18 cellular contexts compared by ENCODE assay signal in genomic region chr15:40739042-40739441, GRCh38. TPM values are rescaled to one million over a fixed set of nuclear protein-coding genes. Genes with fewer than 3 reads are reported as not detected.
DNase-seq lines count a peak whose midpoint lies in the region; ATAC-seq, FAIRE-seq and TF ChIP-seq lines count a peak whose summit lies in the region.
"Had no signal": no experiment of that assay in that cellular context is flagged by ENCODE, and none has a peak within 500 bp of the region (broad histone marks: within the 10 kb centered on the region; RNA-seq: fewer than 3 reads in every experiment).

No MANE protein-coding gene starts in this region.

- POLR2A ChIA-PET in K562 (lab: Yijun Ruan, JAX), result interaction anchor here (0.8 to 2.6 kb wide), 7 partner anchors 8 to 193 kb away, joined by 3 to 13 read pairs (median 4); partner anchors contain the start of gene GCHFR

- H4K20me1 ChIP-seq in K562 (replicated peaks; ENCODE audit: control insufficient read depth, insufficient read depth, low read length), result no peaks in the 10 kb centered on the region

- H3K36me3 Mint-ChIP-seq in memory B cell, result peaks cover 10% of the 10 kb centered on the region

- peak; percentile 9 for DNase-seq in NCI-H2171 treated with DMSO at 0.1 percent for 48 hours (lab: John Stamatoyannopoulos, UW)
- no peak for DNase-seq in NCI-H2171 (lab: John Stamatoyannopoulos, UW)
- DNase-seq in K562 (ENCODE audit: extremely low read depth in 1 of 4, low spot score in 3 of 4), result no peak
- no peak for DNase-seq in memory B cell (ENCODE audit: low spot score in 2 of 2)
- no peak for DNase-seq in cerebellar cortex (ENCODE audit: low spot score)
- DNase-seq in pons (ENCODE audit: low spot score), result no peak
- DNase-seq in psoas muscle, result no peak
- DNase-seq: 8988T, DMS 273 treated with DMSO at 0.1 percent for 48 hours, NCI-H1436 treated with DMSO at 0.1 percent for 48 hours, NCI-H2081 treated with DMSO at 0.1 percent for 48 hours, NCI-H345, NCI-H69, PC-9 had no signal

- H3K36me3 ChIP-seq in HUES48 (ENCODE audit: control insufficient read depth, insufficient read depth, low read length) (peaks cover 72% of the 10 kb centered on the region), K562 (ENCODE audit: control insufficient read depth, insufficient read depth, low read length) (peaks cover 95% of the 10 kb centered on the region), psoas muscle (ENCODE audit: insufficient read depth in 1 of 2, low read depth in 1 of 2) (peaks cover 12 to 89% of the 10 kb centered on the region in 2 donors)

- no peak overlapping the region for H3K4me3 Mint-ChIP-seq in memory B cell

- H3K4me1 ChIP-seq in HUES48 (ENCODE audit: control insufficient read depth, insufficient read depth, low read length), result peaks cover 27% of the 10 kb centered on the region
- peaks cover 3 to 8% of the 10 kb centered on the region in 2 experiments; a peak in 4 of 5 replicates for H3K4me1 ChIP-seq in K562 (replicated peaks in 1 of 2; ENCODE audit: control insufficient read depth in 2 of 2, insufficient read depth in 2 of 2, low read length in 2 of 2)
- peaks cover 19% of the 10 kb centered on the region for H3K4me1 ChIP-seq in psoas muscle

- no peaks in the 10 kb centered on the region for H3K27me3 Mint-ChIP-seq in memory B cell

- TF ChIP-seq POLR2A in K562 (conservative IDR thresholded peaks at IDR 0.05), result no peak

- CTCF ChIA-PET in K562 (lab: Yijun Ruan, JAX; ENCODE audit: low intra/inter-chr PET ratio), result no interaction called here

- BruUV-seq in K562 (replicated peaks; lab: Mats Ljungman, UMichigan), result no TSS peak

- H3K4me1 Mint-ChIP-seq in memory B cell, result no peaks in the 10 kb centered on the region

- H3K9me3 ChIP-seq in HUES48 (ENCODE audit: control insufficient read depth, insufficient read depth, low read length) (no peaks in the 10 kb centered on the region), K562 (replicated peaks; ENCODE audit: control insufficient read depth, insufficient read depth, low read depth, low read length) (no peaks in the 10 kb centered on the region), psoas muscle (no peaks in the 10 kb centered on the region)
- H3K9me3 ChIP-seq: BLaER1 treated with 17β-estradiol and CSF1 and Interleukin-3, amounts not matched to agents 10 nM and 100 nM had no signal

- H3K9me3 Mint-ChIP-seq in memory B cell, result no peaks in the 10 kb centered on the region

- TF ChIP-seq RAD21 in K562 (CRISPR knock-in tag; conservative IDR thresholded peaks at IDR 0.05 in 1 of 2, IDR thresholded peaks at IDR 0.05 in 1 of 2), result no peak

- H3K27me3 ChIP-seq in HUES48 (ENCODE audit: control insufficient read depth, insufficient read depth, low read length) (no peaks in the 10 kb centered on the region), K562 (ENCODE audit: control insufficient read depth in 2 of 2, insufficient read depth in 2 of 2, low read length in 2 of 2) (no peaks in the 10 kb centered on the region), psoas muscle (ENCODE audit: insufficient read depth in 3 of 3, low read length in 2 of 3) (no peaks in the 10 kb centered on the region)
- H3K27me3 ChIP-seq: BLaER1 treated with 17β-estradiol and CSF1 and Interleukin-3, amounts not matched to agents 10 nM and 100 nM had no signal

- intact Hi-C loops in K562 (cut with micrococcal nuclease), result no loop called here
- intact Hi-C loops in psoas muscle (cut with DNase I), result no loop called here

- H3K9ac ChIP-seq in HUES48 (ENCODE audit: low read depth, low read length) (no peak overlapping the region), K562 (ENCODE audit: insufficient read depth in 1 of 2, low read depth in 2 of 2, low read length in 2 of 2) (no peak overlapping the region)

- H3K9me1 ChIP-seq in K562 (ENCODE audit: control insufficient read depth, insufficient read depth, low read length), result no peaks in the 10 kb centered on the region

- ATAC-seq in K562 (no peak), memory B cell (ENCODE audit: low read depth) (no peak), psoas muscle (no peak)
- ATAC-seq: Right ventricle myocardium inferior had no signal

- FAIRE-seq in K562 (lab: Jason Lieb, UNC), result no peak
- FAIRE-seq: H54 had no signal

- peak overlapping the region; percentile 9; the same call in 1 of the 2 replicates for H3K4me3 ChIP-seq in HUES48 (ENCODE audit: low read depth, low read length)
- H3K4me3 ChIP-seq in K562, result no peak overlapping the region
- no peak overlapping the region for H3K4me3 ChIP-seq in psoas muscle
- H3K4me3 ChIP-seq: BLaER1 treated with 17β-estradiol and CSF1 and Interleukin-3, amounts not matched to agents 10 nM and 100 nM; PC-9 had no signal

- in situ Hi-C loops in K562 (cut with MboI), result no loop called here

- no peak overlapping the region for H2AFZ ChIP-seq in K562 (ENCODE audit: low read depth, low read length)
- H2AFZ ChIP-seq: PC-9 had no signal

- H3K27ac ChIP-seq in HUES48 (ENCODE audit: low read depth, low read length) (peak overlapping the region; percentile 83), K562 (ENCODE audit: extremely low read depth, low read depth, low read length) (no peak overlapping the region), psoas muscle (no peak overlapping the region)
- H3K27ac ChIP-seq: BLaER1 treated with 17β-estradiol and CSF1 and Interleukin-3, amounts not matched to agents 10 nM and 100 nM; PC-9 had no signal

- H3K79me2 ChIP-seq in K562 (ENCODE audit: control insufficient read depth, insufficient read depth, low read length), result peaks cover 2% of the 10 kb centered on the region; the same call in 1 of the 3 replicates

- TF ChIP-seq CTCF in K562 (IDR thresholded peaks at IDR 0.05 in 2 of 3, conservative IDR thresholded peaks at IDR 0.05 in 1 of 3; ENCODE audit: insufficient read depth in 2 of 3, low read depth in 1 of 3, low read length in 3 of 3) (no peak), psoas muscle (IDR thresholded peaks at IDR 0.05) (no peak)

- WGBS in K562 (ENCODE audit: insufficient coverage, low coverage, missing lambda C conversion rate), result 86% methylated on average over 2 of the region's 2 CpGs
- WGBS in psoas muscle, 3 donors, result 42 to 44% (median 44%) methylated on average over 2 of the region's 2 CpGs

- TF ChIP-seq EP300 in K562 (IDR thresholded peaks at IDR 0.05; ENCODE audit: low read length), result no peak

- H3K4me2 ChIP-seq in K562 (ENCODE audit: insufficient read depth, low read length), result no peak overlapping the region
- H3K4me2 ChIP-seq: BLaER1 treated with 17β-estradiol and CSF1 and Interleukin-3, amounts not matched to agents 10 nM and 100 nM; PC-9 had no signal

- H3K27ac Mint-ChIP-seq in memory B cell, result peak overlapping the region; percentile 62

RNA-seq across cellular contexts. Expression of gene RMDN3, which starts 16.0 kb away (rescaled TPM):
- total RNA-seq in K562 (2011; cell fraction: chromatin; rRNA removed; ENCODE audit: low replicate concordance), result 63.2 and 82.7 TPM in 2 replicates
- 59.7 and 60.7 TPM in 2 replicates for total RNA-seq in K562 (2011; cell fraction: nucleolus; rRNA removed)
- total RNA-seq in K562 (2011; cell fraction: nucleoplasm; rRNA removed), result 60.9 and 71.7 TPM in 2 replicates
- 25.9 and 33.8 TPM in 2 replicates for total RNA-seq in K562 (2014; rRNA removed)
- 23.5 and 24.9 TPM in 2 replicates for total RNA-seq in K562 (2014; rRNA removed; fragmentation: Illumina TruSeq; extraction: Trizol)
- total RNA-seq in K562 (2015; rRNA removed; fragmentation: Illumina TruSeq; extraction: Trizol), result 25.4 and 26.4 TPM in 2 replicates
- total RNA-seq in K562 (2021), result 38.2 and 39.4 TPM in 2 replicates
- 28.9 and 32.7 TPM in 2 replicates for polyA plus RNA-seq in K562 (2011; rRNA removed)
- 22.9 and 23.4 TPM in 2 replicates for polyA plus RNA-seq in K562 (2011; cell fraction: cytosol; rRNA removed)
- 38.7 and 41.9 TPM in 2 replicates for polyA plus RNA-seq in K562 (2011; cell fraction: nucleus; rRNA removed)
- 32.4 and 38.8 TPM in 2 replicates for polyA plus RNA-seq in K562 (2012)
- 31.4 and 33.3 TPM in 2 replicates for polyA plus RNA-seq in K562 (2014; fragmentation: Illumina TruSeq; extraction: Trizol)
- polyA plus RNA-seq in K562 (2014; fragmentation: Nextera tagmentation; extraction: Ambion mirVana), result 1 to 10 TPM; 8.1 to 8.9 TPM
- 35.7 and 36.4 TPM in 2 replicates for polyA plus RNA-seq in K562 (2014; rRNA removed)
- polyA minus RNA-seq in K562 (2011; rRNA and poly(A)+ RNA removed), result 19.4 and 23.6 TPM in 2 replicates
- 13.7 and 16.1 TPM in 2 replicates for polyA minus RNA-seq in K562 (2011; cell fraction: cytosol; rRNA and poly(A)+ RNA removed)
- polyA minus RNA-seq in K562 (2011; cell fraction: nucleus; rRNA and poly(A)+ RNA removed), result 13.3 and 25.8 TPM in 2 replicates
- total RNA-seq in psoas muscle, result 10 to 100 TPM; 17.1 to 20.1 (median 18.6) TPM
- polyA plus RNA-seq in psoas muscle, result 10 to 100 TPM; 11.1 to 30.9 (median 20.2) TPM

RNA-seq across cellular contexts. Expression of gene GCHFR, which starts 24.8 kb away (rescaled TPM):
- 5.8 and 10.5 TPM in 2 replicates for total RNA-seq in K562 (2011; cell fraction: chromatin; rRNA removed; ENCODE audit: low replicate concordance)
- 15.2 and 19.6 TPM in 2 replicates for total RNA-seq in K562 (2011; cell fraction: nucleolus; rRNA removed)
- 9.9 and 10.0 TPM in 2 replicates for total RNA-seq in K562 (2011; cell fraction: nucleoplasm; rRNA removed)
- total RNA-seq in K562 (2014; rRNA removed) (81.2 and 83.5 TPM in 2 replicates), K562 (2014; rRNA removed; fragmentation: Illumina TruSeq; extraction: Trizol) (5.3 and 8.7 TPM in 2 replicates), K562 (2015; rRNA removed; fragmentation: Illumina TruSeq; extraction: Trizol) (28.2 and 30.0 TPM in 2 replicates), K562 (2021) (31.9 and 37.3 TPM in 2 replicates), psoas muscle (1 to 10 TPM; 1.5 to 4.9 (median 2.9) TPM)
- polyA plus RNA-seq in K562 (2011; rRNA removed) (20.8 and 33.6 TPM in 2 replicates), K562 (2014; fragmentation: Illumina TruSeq; extraction: Trizol) (16.0 and 25.7 TPM in 2 replicates), K562 (2014; fragmentation: Nextera tagmentation; extraction: Ambion mirVana) (10 to 100 TPM; 10.1 to 18.2 TPM), K562 (2014; rRNA removed) (55.2 and 75.1 TPM in 2 replicates), psoas muscle (1 to 10 TPM; 4.3 to 6.7 (median 5.0) TPM)
- polyA plus RNA-seq in K562 (2011; cell fraction: cytosol; rRNA removed), result 73.6 and 108 TPM in 2 replicates
- polyA plus RNA-seq in K562 (2011; cell fraction: nucleus; rRNA removed), result 19.7 and 25.2 TPM in 2 replicates
- 27.0 and 47.9 TPM in 2 replicates for polyA plus RNA-seq in K562 (2012)
- 4.2 and 5.4 TPM in 2 replicates for polyA minus RNA-seq in K562 (2011; rRNA and poly(A)+ RNA removed)
- polyA minus RNA-seq in K562 (2011; cell fraction: cytosol; rRNA and poly(A)+ RNA removed), result 9.0 and 17.8 TPM in 2 replicates
- 11.4 and 17.0 TPM in 2 replicates for polyA minus RNA-seq in K562 (2011; cell fraction: nucleus; rRNA and poly(A)+ RNA removed)

RNA-seq across cellular contexts. Expression of gene C15orf62, which starts 30.7 kb away (rescaled TPM):
- 0.51 and 0.67 TPM in 2 replicates for total RNA-seq in K562 (2011; cell fraction: chromatin; rRNA removed; ENCODE audit: low replicate concordance)
- total RNA-seq in K562 (2011; cell fraction: nucleolus; rRNA removed), result 0.39 and 0.50 TPM in 2 replicates
- total RNA-seq in K562 (2011; cell fraction: nucleoplasm; rRNA removed), result 0.22 TPM in 1 of 2 replicates, not detected in the other
- 0.29 and 0.36 TPM in 2 replicates for total RNA-seq in K562 (2014; rRNA removed)
- total RNA-seq in K562 (2014; rRNA removed; fragmentation: Illumina TruSeq; extraction: Trizol), result 0.22 and 0.29 TPM in 2 replicates
- 0.57 and 0.76 TPM in 2 replicates for total RNA-seq in K562 (2015; rRNA removed; fragmentation: Illumina TruSeq; extraction: Trizol)
- 0.40 and 0.45 TPM in 2 replicates for total RNA-seq in K562 (2021)
- polyA plus RNA-seq in K562 (2011; rRNA removed), result 0.08 and 0.20 TPM in 2 replicates
- polyA plus RNA-seq in K562 (2011; cell fraction: cytosol; rRNA removed), result 0.12 and 0.15 TPM in 2 replicates
- polyA plus RNA-seq in K562 (2011; cell fraction: nucleus; rRNA removed), result 0.24 and 0.34 TPM in 2 replicates
- 1.0 and 2.9 TPM in 2 replicates for polyA plus RNA-seq in K562 (2012)
- polyA plus RNA-seq in K562 (2014; fragmentation: Illumina TruSeq; extraction: Trizol), result 0.28 and 0.31 TPM in 2 replicates
- polyA plus RNA-seq in K562 (2014; fragmentation: Nextera tagmentation; extraction: Ambion mirVana), result under 1 TPM in 1 of 2 experiments, not detected in 1; 0.01 TPM
- 0.17 and 0.32 TPM in 2 replicates for polyA plus RNA-seq in K562 (2014; rRNA removed)
- polyA minus RNA-seq in K562 (2011; rRNA and poly(A)+ RNA removed), result 0.28 and 0.36 TPM in 2 replicates
- not detected in 2 replicates for polyA minus RNA-seq in K562 (2011; cell fraction: cytosol; rRNA and poly(A)+ RNA removed)
- polyA minus RNA-seq in K562 (2011; cell fraction: nucleus; rRNA and poly(A)+ RNA removed), result 0.27 and 0.67 TPM in 2 replicates
- total RNA-seq in psoas muscle, result not detected
- under 1 TPM; 0.05 to 0.19 (median 0.07) TPM for polyA plus RNA-seq in psoas muscle

RNA-seq across cellular contexts. Expression of gene RAD51, which starts 44.1 kb away (rescaled TPM):
- 42.1 and 48.9 TPM in 2 replicates for total RNA-seq in K562 (2011; cell fraction: chromatin; rRNA removed; ENCODE audit: low replicate concordance)
- total RNA-seq in K562 (2011; cell fraction: nucleolus; rRNA removed), result 41.2 and 42.0 TPM in 2 replicates
- total RNA-seq in K562 (2011; cell fraction: nucleoplasm; rRNA removed), result 38.6 and 43.4 TPM in 2 replicates
- total RNA-seq in K562 (2014; rRNA removed) (34.6 and 41.9 TPM in 2 replicates), K562 (2014; rRNA removed; fragmentation: Illumina TruSeq; extraction: Trizol) (29.8 and 35.7 TPM in 2 replicates), K562 (2015; rRNA removed; fragmentation: Illumina TruSeq; extraction: Trizol) (25.4 and 26.8 TPM in 2 replicates), K562 (2021) (55.3 and 63.8 TPM in 2 replicates), psoas muscle (1 to 10 TPM in 1 of 4 donors, under 1 TPM in 3; 0.41 to 1.5 (median 0.56) TPM)
- polyA plus RNA-seq in K562 (2011; rRNA removed) (40.7 and 49.7 TPM in 2 replicates), K562 (2014; fragmentation: Illumina TruSeq; extraction: Trizol) (48.5 and 52.3 TPM in 2 replicates), K562 (2014; fragmentation: Nextera tagmentation; extraction: Ambion mirVana) (10 to 100 TPM; 16.0 to 16.6 TPM), K562 (2014; rRNA removed) (44.8 and 46.7 TPM in 2 replicates), psoas muscle (under 1 TPM; 0.29 to 0.93 (median 0.90) TPM)
- polyA plus RNA-seq in K562 (2011; cell fraction: cytosol; rRNA removed), result 42.9 and 45.9 TPM in 2 replicates
- 33.2 and 40.6 TPM in 2 replicates for polyA plus RNA-seq in K562 (2011; cell fraction: nucleus; rRNA removed)
- polyA plus RNA-seq in K562 (2012), result 48.5 and 49.7 TPM in 2 replicates
- polyA minus RNA-seq in K562 (2011; rRNA and poly(A)+ RNA removed), result 42.0 and 48.3 TPM in 2 replicates
- polyA minus RNA-seq in K562 (2011; cell fraction: cytosol; rRNA and poly(A)+ RNA removed), result 25.9 and 29.5 TPM in 2 replicates
- 14.4 and 23.3 TPM in 2 replicates for polyA minus RNA-seq in K562 (2011; cell fraction: nucleus; rRNA and poly(A)+ RNA removed)
